In genomic region chr12:120260607-120261006, GRCh38 we compare ENCODE assay signal across 22 cellular contexts. TPM values are rescaled to one million over a fixed set of nuclear protein-coding genes. Genes with fewer than 3 reads are reported as not detected.
DNase-seq lines count a peak whose midpoint lies in the region; ATAC-seq, FAIRE-seq and TF ChIP-seq lines count a peak whose summit lies in the region.
"Had no signal": no experiment of that assay in that cellular context is flagged by ENCODE, and none has a peak within 500 bp of the region (broad histone marks: within the 10 kb centered on the region; RNA-seq: fewer than 3 reads in every experiment).

No MANE protein-coding gene starts in this region.

- CTCF ChIA-PET in activated CD4-positive, alpha-beta T cell treated with anti-CD3 and anti-CD28 coated beads, Interleukin-2, amount 10 ng/mL, durations not matched to agents 7 days and 5 days (lab: Charles Lee), result interaction anchor here (1.1 to 26.1 kb wide), 3 partner anchors 11 to 35 kb away, joined by 3 to 546 read pairs (median 90); no protein-coding TSS in a partner anchor
- CTCF ChIA-PET in Panc1 (lab: Charles Lee), result interaction anchor here (3.9 kb wide), 1 partner anchor 32 kb away, joined by 22 read pairs; no protein-coding TSS in a partner anchor

- WGBS in esophagus muscularis mucosa, result 89% methylated on average over 5 of the region's 5 CpGs

- TF ChIP-seq EP300 in esophagus muscularis mucosa (IDR thresholded peaks at IDR 0.05), result no peak

- no peaks in the 10 kb centered on the region for H3K9me3 ChIP-seq in Panc1 (ENCODE audit: control insufficient read depth, insufficient read depth, low read depth, low read length)
- H3K9me3 ChIP-seq in esophagus muscularis mucosa, result no peaks in the 10 kb centered on the region
- H3K9me3 ChIP-seq: A549, SK-N-SH had no signal

- H3K4me3 Mint-ChIP-seq in activated CD4-positive, alpha-beta T cell treated with anti-CD3 and anti-CD28 coated beads, Interleukin-2, amount 10 ng/mL, durations not matched to agents 7 days and 5 days, result peak overlapping the region; percentile 21
- no peak overlapping the region for H3K4me3 Mint-ChIP-seq in progenitor cell of endocrine pancreas (ENCODE audit: low read depth)
- H3K4me3 Mint-ChIP-seq: activated CD8-positive, alpha-beta memory T cell treated with anti-CD3 and anti-CD28 coated beads, Interleukin-2, amount 10 ng/mL, durations not matched to agents 7 days and 5 days; memory B cell had no signal

- H3K27ac ChIP-seq in Panc1 (ENCODE audit: low read length) (peak overlapping the region; percentile 100), esophagus muscularis mucosa (replicated peaks in 1 of 4) (peak overlapping the region; percentile 90 to 97 (median 96))
- H3K27ac ChIP-seq: VCaP had no signal

- POLR2A ChIA-PET in activated CD4-positive, alpha-beta T cell treated with anti-CD3 and anti-CD28 coated beads, Interleukin-2, amount 10 ng/mL, durations not matched to agents 7 days and 5 days (lab: Charles Lee), result no interaction called here
- POLR2A ChIA-PET in Panc1 (lab: Charles Lee), result interaction anchor here (0.6 to 0.7 kb wide), 2 partner anchors 59 to 538 kb away, joined by 5 to 6 read pairs; no protein-coding TSS in a partner anchor

- H3K4me3 ChIP-seq in Panc1 (ENCODE audit: low read depth in 2 of 2, low read length in 2 of 2) (peak overlapping the region in 1 of 2 experiments; percentile 28; a peak in 2 of 4 replicates), esophagus muscularis mucosa (no peak overlapping the region)
- H3K4me3 ChIP-seq: A549, dorsolateral prefrontal cortex had no signal

- intact Hi-C loops in Panc1 (cut with micrococcal nuclease; ENCODE audit: unreplicated experiment), result no loop called here
- intact Hi-C loops in esophagus muscularis mucosa (cut with DNase I), result no loop called here

- in situ Hi-C loops in Panc1 (cut with HindIII; ENCODE audit: low pct_unique_long_range_greater_than_20kb, low sequenced_read_pairs), result no loop called here

- H3K27me3 ChIP-seq in Panc1 (ENCODE audit: control insufficient read depth, insufficient read depth, low read length) (no peaks in the 10 kb centered on the region), esophagus muscularis mucosa (no peaks in the 10 kb centered on the region)
- H3K27me3 ChIP-seq: dorsolateral prefrontal cortex had no signal

- H3K36me3 ChIP-seq in Panc1 (ENCODE audit: control insufficient read depth, insufficient read depth, low read length) (peaks cover 13% of the 10 kb centered on the region), esophagus muscularis mucosa (peaks cover 0 to 10% (median 4%) of the 10 kb centered on the region in 4 donors)

- DNase-seq in activated CD4-positive, alpha-beta T cell treated with anti-CD3 and anti-CD28 coated beads, Interleukin-2, amount 10 ng/mL, durations not matched to agents 7 days and 5 days, result no peak
- no peak for DNase-seq in activated CD4-positive, alpha-beta T cell treated with anti-CD3 and anti-CD28 coated beads for 1 hour
- DNase-seq in Panc1 (ENCODE audit: low read depth, low spot score) (no peak), esophagus muscularis mucosa (ENCODE audit: extremely low spot score) (no peak), progenitor cell of endocrine pancreas (ENCODE audit: low spot score, unreplicated experiment) (no peak), ureter (ENCODE audit: low spot score) (no peak), HTR-8/SVneo (ENCODE audit: insufficient read length, low spot score) (no peak), NCI-H2029 (lab: John Stamatoyannopoulos, UW) (no peak)
- DNase-seq: activated CD8-positive, alpha-beta memory T cell treated with anti-CD3 and anti-CD28 coated beads, Interleukin-2, amount 10 ng/mL, durations not matched to agents 7 days and 5 days; C1 segment of cervical spinal cord; DND-41; dorsolateral prefrontal cortex; NCI-H1436 treated with DMSO at 0.1 percent for 48 hours; NCI-H82; SK-N-SH; stimulated activated naive CD8-positive, alpha-beta T cell treated with anti-CD3 and anti-CD28 coated beads, Interleukin-15, Interleukin-2, amounts not matched to agents 100 U/mL and 50 U/mL, for 24 hours had no signal

- H3K9me3 Mint-ChIP-seq in activated CD4-positive, alpha-beta T cell treated with anti-CD3 and anti-CD28 coated beads, Interleukin-2, amount 10 ng/mL, durations not matched to agents 7 days and 5 days, result no peaks in the 10 kb centered on the region
- no peaks in the 10 kb centered on the region for H3K9me3 Mint-ChIP-seq in progenitor cell of endocrine pancreas (ENCODE audit: low read depth)
- H3K9me3 Mint-ChIP-seq: memory B cell had no signal

- H3K4me1 ChIP-seq in Panc1 (ENCODE audit: control insufficient read depth, insufficient read depth, low read length) (peaks cover 68% of the 10 kb centered on the region), esophagus muscularis mucosa (peaks cover 84 to 96% (median 95%) of the 10 kb centered on the region in 4 donors)

- peaks cover 78% of the 10 kb centered on the region for H3K4me1 Mint-ChIP-seq in activated CD4-positive, alpha-beta T cell treated with anti-CD3 and anti-CD28 coated beads, Interleukin-2, amount 10 ng/mL, durations not matched to agents 7 days and 5 days
- peaks cover 27% of the 10 kb centered on the region for H3K4me1 Mint-ChIP-seq in progenitor cell of endocrine pancreas (ENCODE audit: low read depth)

- peak overlapping the region; percentile 77 for H3K27ac Mint-ChIP-seq in activated CD4-positive, alpha-beta T cell treated with anti-CD3 and anti-CD28 coated beads, Interleukin-2, amount 10 ng/mL, durations not matched to agents 7 days and 5 days
- peak overlapping the region; percentile 74 for H3K27ac Mint-ChIP-seq in progenitor cell of endocrine pancreas
- H3K27ac Mint-ChIP-seq: activated CD8-positive, alpha-beta memory T cell treated with anti-CD3 and anti-CD28 coated beads, Interleukin-2, amount 10 ng/mL, durations not matched to agents 7 days and 5 days; memory B cell had no signal

- no peak for TF ChIP-seq POLR2A in esophagus muscularis mucosa (IDR thresholded peaks at IDR 0.05; ENCODE audit: low read depth)

- H3K36me3 Mint-ChIP-seq in activated CD4-positive, alpha-beta T cell treated with anti-CD3 and anti-CD28 coated beads, Interleukin-2, amount 10 ng/mL, durations not matched to agents 7 days and 5 days (ENCODE audit: low read depth), result peaks cover 66% of the 10 kb centered on the region
- no peaks in the 10 kb centered on the region for H3K36me3 Mint-ChIP-seq in progenitor cell of endocrine pancreas (ENCODE audit: insufficient read depth)
- H3K36me3 Mint-ChIP-seq: memory B cell had no signal

- BruUV-seq in Panc1 (replicated peaks; lab: Mats Ljungman, UMichigan), result no TSS peak

- TF ChIP-seq CTCF in Panc1 (IDR thresholded peaks at IDR 0.05) (no peak), esophagus muscularis mucosa (IDR thresholded peaks at IDR 0.05) (no peak), progenitor cell of endocrine pancreas (IDR thresholded peaks at IDR 0.05; ENCODE audit: unreplicated experiment) (no peak)

- no peak for ATAC-seq in Panc1
- ATAC-seq: A549; activated CD8-positive, alpha-beta memory T cell treated with anti-CD3 and anti-CD28 coated beads, Interleukin-2, amount 10 ng/mL, durations not matched to agents 7 days and 5 days; esophagus mucosa; stimulated activated naive CD8-positive, alpha-beta T cell treated with anti-CD3 and anti-CD28 coated beads, Interleukin-15, Interleukin-2, amounts not matched to agents 100 U/mL and 50 U/mL, for 24 hours had no signal

- FAIRE-seq in HTR-8/SVneo (lab: Jason Lieb, UNC), result no peak
- FAIRE-seq: A549, GM18507 had no signal

- H3K27me3 Mint-ChIP-seq in activated CD4-positive, alpha-beta T cell treated with anti-CD3 and anti-CD28 coated beads, Interleukin-2, amount 10 ng/mL, durations not matched to agents 7 days and 5 days, result no peaks in the 10 kb centered on the region
- H3K27me3 Mint-ChIP-seq in progenitor cell of endocrine pancreas, result no peaks in the 10 kb centered on the region
- H3K27me3 Mint-ChIP-seq: activated CD8-positive, alpha-beta memory T cell treated with anti-CD3 and anti-CD28 coated beads, Interleukin-2, amount 10 ng/mL, durations not matched to agents 7 days and 5 days had no signal

RNA-seq across cellular contexts. Expression of gene PXN, which starts 4.9 kb away (rescaled TPM):
- total RNA-seq in activated CD4-positive, alpha-beta T cell treated with anti-CD3 and anti-CD28 coated beads, Interleukin-2, amount 10 ng/mL, durations not matched to agents 7 days and 5 days, result 100 to 1,000 TPM; 201 to 236 TPM
- 484 TPM for total RNA-seq in Panc1 (2021; ENCODE audit: unreplicated experiment)
- 478 TPM for polyA plus RNA-seq in Panc1 (2012; ENCODE audit: insufficient read length)
- 10 to 100 TPM; 51.9 to 89.4 (median 71.9) TPM for total RNA-seq in esophagus muscularis mucosa
- total RNA-seq in progenitor cell of endocrine pancreas, result 71.4 and 71.8 TPM in 2 replicates
- total RNA-seq in ureter, result 166 TPM

RNA-seq across cellular contexts. Expression of gene RNU4-2, which starts 31.1 kb away (rescaled TPM):
- total RNA-seq in activated CD4-positive, alpha-beta T cell treated with anti-CD3 and anti-CD28 coated beads, Interleukin-2, amount 10 ng/mL, durations not matched to agents 7 days and 5 days, result 1,000 to 10,000 TPM; 1,162 to 3,350 TPM
- total RNA-seq in Panc1 (2021; ENCODE audit: unreplicated experiment) (2,061 TPM), esophagus muscularis mucosa (under 1 TPM in 2 of 4 donors, not detected in 2; under 0.01 TPM), progenitor cell of endocrine pancreas (8,238 and 8,322 TPM in 2 replicates), ureter (8,888 TPM)
- 6.1 TPM for polyA plus RNA-seq in Panc1 (2012; ENCODE audit: insufficient read length)
- polyA plus RNA-seq: SK-N-SH, urinary bladder had no signal

RNA-seq across cellular contexts. Expression of gene RNU4-1, which starts 32.4 kb away (rescaled TPM):
- 1,000 to 10,000 TPM in 1 of 2 experiments, 100 to 1,000 TPM in 1; 672 to 1,846 TPM for total RNA-seq in activated CD4-positive, alpha-beta T cell treated with anti-CD3 and anti-CD28 coated beads, Interleukin-2, amount 10 ng/mL, durations not matched to agents 7 days and 5 days
- total RNA-seq in Panc1 (2021; ENCODE audit: unreplicated experiment) (1,565 TPM), esophagus muscularis mucosa (under 1 TPM in 2 of 4 donors, not detected in 2; under 0.01 TPM), progenitor cell of endocrine pancreas (6,474 and 7,038 TPM in 2 replicates), ureter (1,538 TPM)
- 4.7 TPM for polyA plus RNA-seq in Panc1 (2012; ENCODE audit: insufficient read length)
- polyA plus RNA-seq: A549, SK-N-SH, urinary bladder had no signal

RNA-seq across cellular contexts. Expression of gene SIRT4, which starts 41.5 kb away (rescaled TPM):
- 1 to 10 TPM in 1 of 2 experiments, under 1 TPM in 1; 0.94 to 1.8 TPM for total RNA-seq in activated CD4-positive, alpha-beta T cell treated with anti-CD3 and anti-CD28 coated beads, Interleukin-2, amount 10 ng/mL, durations not matched to agents 7 days and 5 days
- total RNA-seq in Panc1 (2021; ENCODE audit: unreplicated experiment), result 1.5 TPM
- polyA plus RNA-seq in Panc1 (2012; ENCODE audit: insufficient read length), result 2.0 TPM
- total RNA-seq in esophagus muscularis mucosa, result 1 to 10 TPM in 3 of 4 donors, under 1 TPM in 1; 0.66 to 2.3 (median 2.1) TPM
- total RNA-seq in progenitor cell of endocrine pancreas, result 4.5 and 4.9 TPM in 2 replicates
- total RNA-seq in ureter, result not detected

RNA-seq across cellular contexts. Expression of gene RPLP0, which starts 59.7 kb away (rescaled TPM):
- 1,000 to 10,000 TPM; 1,972 to 2,164 TPM for total RNA-seq in activated CD4-positive, alpha-beta T cell treated with anti-CD3 and anti-CD28 coated beads, Interleukin-2, amount 10 ng/mL, durations not matched to agents 7 days and 5 days
- total RNA-seq in Panc1 (2021; ENCODE audit: unreplicated experiment) (2,628 TPM), esophagus muscularis mucosa (1,000 to 10,000 TPM; 2,092 to 2,985 (median 2,271) TPM), progenitor cell of endocrine pancreas (2,127 and 2,195 TPM in 2 replicates), ureter (2,124 TPM)
- polyA plus RNA-seq in Panc1 (2012; ENCODE audit: insufficient read length), result 4,062 TPM

Comparison
In these comparisons a context has a peak if more than half of its experiments do, and no peak if none do; other contexts are left out.
1. RNA of gene RNU4-2, which starts 31.1 kb away (total RNA-seq): 8,888 TPM in ureter (single experiment), 8,238 to 8,322 TPM in progenitor cell of endocrine pancreas, 1,162 to 3,350 TPM in activated CD4-positive, alpha-beta T cell treated with anti-CD3 and anti-CD28 coated beads, Interleukin-2, amount 10 ng/mL, durations not matched to agents 7 days and 5 days and 2,061 TPM in Panc1 (single experiment); under 0.01 TPM in esophagus muscularis mucosa; every median in the first group is over 1,000 times any median in the second.
2. RNA of gene RNU4-1, which starts 32.4 kb away (total RNA-seq): 6,474 to 7,038 TPM in progenitor cell of endocrine pancreas, 672 to 1,846 TPM in activated CD4-positive, alpha-beta T cell treated with anti-CD3 and anti-CD28 coated beads, Interleukin-2, amount 10 ng/mL, durations not matched to agents 7 days and 5 days, 1,565 TPM in Panc1 (single experiment) and 1,538 TPM in ureter (single experiment); under 0.01 TPM in esophagus muscularis mucosa; every median in the first group is over 100 times any median in the second.